Comparison of ENCODE assay signal across 20 cellular contexts in genomic region chrX:143363419-143363818, GRCh38.
"Had no signal": no experiment of that assay in that cellular context is flagged by ENCODE, and none has a peak within 500 bp of the region (broad histone marks: within the 10 kb centered on the region; RNA-seq: fewer than 3 reads in every experiment).

No MANE protein-coding gene starts in this region.

- H3K4me3 ChIP-seq: colonic mucosa, hepatocyte, right atrium auricular region, sigmoid colon, skin epidermis, stomach, thoracic aorta had no signal

- H3K4me1 Mint-ChIP-seq: naive thymus-derived CD4-positive, alpha-beta T cell had no signal

- H3K27me3 Mint-ChIP-seq: naive thymus-derived CD4-positive, alpha-beta T cell had no signal

- H3K79me2 ChIP-seq: hepatocyte had no signal

- DNase-seq: colonic mucosa; dermis blood vessel endothelial cell; foreskin melanocyte; head of caudate nucleus; kidney; left colon; mesendoderm; naive thymus-derived CD4-positive, alpha-beta T cell; posterior cingulate gyrus; sigmoid colon; stimulated activated CD4-positive, alpha-beta T cell treated with anti-CD3 and anti-CD28 coated beads, Interleukin-2, amount 100 ng/mL, for 24 hours; stimulated activated CD4-positive, alpha-beta T cell treated with anti-CD3 and anti-CD28 coated beads, Interleukin-4, amount 100 ng/mL, for 4 hours; stimulated activated naive CD4-positive, alpha-beta T cell; stomach; substantia nigra; trophoblast cell had no signal

- H3K36me3 ChIP-seq: colonic mucosa, right atrium auricular region, sigmoid colon, stomach, thoracic aorta had no signal

- H3K4me2 ChIP-seq: hepatocyte had no signal

- H2AFZ ChIP-seq: hepatocyte had no signal

- H3K4me3 Mint-ChIP-seq: naive thymus-derived CD4-positive, alpha-beta T cell had no signal

- H3K27ac ChIP-seq: colonic mucosa, hepatocyte, right atrium auricular region, sigmoid colon, skin epidermis, stomach, thoracic aorta had no signal

- H3K36me3 Mint-ChIP-seq: naive thymus-derived CD4-positive, alpha-beta T cell had no signal

- H3K27me3 ChIP-seq: colonic mucosa, hepatocyte, right atrium auricular region, sigmoid colon, stomach had no signal

- H3K4me1 ChIP-seq: colonic mucosa, right atrium auricular region, sigmoid colon, stomach had no signal

- ATAC-seq: left colon; naive thymus-derived CD4-positive, alpha-beta T cell had no signal

- H3K9me3 ChIP-seq: colonic mucosa, right atrium auricular region, sigmoid colon, stomach, thoracic aorta had no signal
